ENCODE assay signal across 16 cellular contexts in the genomic region with DNA sequence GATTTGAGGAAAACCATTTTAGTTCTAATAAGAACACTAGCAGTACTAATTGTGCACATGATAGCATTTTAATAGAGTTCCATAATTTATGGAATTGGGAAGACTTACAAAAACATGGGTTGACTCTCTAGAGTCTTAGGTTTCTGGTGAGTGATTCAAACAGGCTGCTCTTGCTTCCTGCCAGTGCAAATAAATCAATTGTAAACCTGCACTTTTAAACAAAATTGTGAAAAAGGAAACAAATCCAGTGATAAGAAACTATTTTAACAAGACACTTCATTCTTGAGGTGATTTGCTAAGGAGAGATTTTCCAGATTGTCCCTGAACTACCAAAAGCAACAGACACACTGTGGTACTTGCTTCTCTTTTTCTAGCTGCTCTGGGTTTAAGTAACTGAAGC.
"Had no signal": no experiment of that assay in that cellular context is flagged by ENCODE, and none has a peak within 500 bp of the region (broad histone marks: within the 10 kb centered on the region; RNA-seq: fewer than 3 reads in every experiment).

No MANE protein-coding gene starts in this region.

- H3K27me3 ChIP-seq: brain microvascular endothelial cell, neutrophil, right lobe of liver, spleen, testis had no signal

- ATAC-seq: activated naive CD4-positive, alpha-beta T cell treated with anti-CD3 and anti-CD28 coated beads, Interleukin-2, amount 50 U/mL, for 72 hours; activated T-cell treated with anti-CD3 and anti-CD28 coated beads, Interleukin-2, amount 50 U/mL, for 72 hours; naive thymus-derived CD4-positive, alpha-beta T cell; right lobe of liver; stimulated activated naive CD8-positive, alpha-beta T cell treated with anti-CD3 and anti-CD28 coated beads, Interleukin-15, amount 100 ng/mL, for 72 hours had no signal

- DNase-seq: activated B cell treated with CpG ODN at 0.5 μM for 24 hours; activated CD4-positive, alpha-beta T cell treated with anti-CD3 and anti-CD28 coated beads, Interleukin-2, amount 10 ng/mL, durations not matched to agents 7 days and 5 days; activated CD8-positive, alpha-beta memory T cell treated with anti-CD3 and anti-CD28 coated beads, Interleukin-2, amount 50 U/mL, for 48 hours; activated gamma-delta T cell; activated T-cell treated with anti-CD3 and anti-CD28 coated beads, Interleukin-2, amount 50 U/mL, for 72 hours; amygdala; brain microvascular endothelial cell; effector memory CD4-positive, alpha-beta T cell; immature natural killer cell; naive thymus-derived CD4-positive, alpha-beta T cell; right lobe of liver; spleen; stimulated activated naive CD8-positive, alpha-beta T cell treated with anti-CD3 and anti-CD28 coated beads, Interleukin-15, amount 100 ng/mL, for 72 hours; testis had no signal

- H3K4me3 ChIP-seq: right lobe of liver, spleen, testis had no signal

- H3K27ac ChIP-seq: brain microvascular endothelial cell, neutrophil, right lobe of liver, spleen had no signal

- H3K36me3 ChIP-seq: brain microvascular endothelial cell, neutrophil, right lobe of liver, spleen had no signal

- H3K9me3 ChIP-seq: right lobe of liver, testis had no signal
